Comparison of ENCODE assay signal across 8 cellular contexts in genomic region chr19:35744335-35744687, GRCh38. TPM values are rescaled to one million over a fixed set of nuclear protein-coding genes. Genes with fewer than 3 reads are reported as not detected.
DNase-seq lines count a peak whose midpoint lies in the region; ATAC-seq and TF ChIP-seq lines count a peak whose summit lies in the region.

No MANE protein-coding gene starts in this region.

- H3K27ac ChIP-seq in GM23338 (ENCODE audit: low read depth): 0 out of 2 replicates have a peak overlapping the region, but pooled peaks have one; percentile 14

- POLR2A ChIA-PET in activated B cell treated with CpG ODN at 0.5 μM for 24 hours (lab: Charles Lee): interaction anchor here (0.6 to 5.2 kb wide), 12 partner anchors 13 to 745 kb away, joined by 3 to 69 read pairs (median 7); partner anchors contain the start of genes ARHGAP33, COX6B1, HSPB6 and NFKBID

- no peaks in the 10 kb centered on the region for H3K9me2 ChIP-seq in GM23338 (ENCODE audit: insufficient read depth)

- TF ChIP-seq CTCF in GM23338 (conservative IDR thresholded peaks at IDR 0.05; ENCODE audit: low read depth in 2 of 2): no peak
- no peak for TF ChIP-seq CTCF in activated B cell treated with CpG ODN at 0.5 μM for 24 hours (IDR thresholded peaks at IDR 0.05)
- no peak for TF ChIP-seq CTCF in glutamatergic neuron (IDR thresholded peaks at IDR 0.05; ENCODE audit: partially characterized antibody, unreplicated experiment)

- peak overlapping the region; percentile 75 for H3K4me2 ChIP-seq in GM23338
- peak overlapping the region; percentile 95 for H3K4me2 ChIP-seq in skeletal muscle satellite cell (ENCODE audit: low read length)

- H3K4me1 Mint-ChIP-seq in GM23338 (peaks cover 25% of the 10 kb centered on the region), activated B cell treated with CpG ODN at 0.5 μM for 24 hours (peaks cover 72% of the 10 kb centered on the region), glutamatergic neuron (ENCODE audit: low read depth, unreplicated experiment) (peaks cover 10% of the 10 kb centered on the region)

- peak overlapping the region; percentile 100 for H3K27ac Mint-ChIP-seq in GM23338
- H3K27ac Mint-ChIP-seq in activated B cell treated with CpG ODN at 0.5 μM for 24 hours: peak overlapping the region; percentile 99
- H3K27ac Mint-ChIP-seq in glutamatergic neuron (ENCODE audit: unreplicated experiment): peak overlapping the region; percentile 96

- peak overlapping the region; percentile 64 for H2AFZ ChIP-seq in GM23338

- peaks cover 19% of the 10 kb centered on the region for H3K4me1 ChIP-seq in GM23338 (ENCODE audit: insufficient read depth)
- H3K4me1 ChIP-seq in skeletal muscle satellite cell (ENCODE audit: control insufficient read depth, insufficient read depth, low read length): peaks cover 25% of the 10 kb centered on the region

- no peak for ATAC-seq in GM23338
- ATAC-seq in activated B cell treated with CpG ODN at 0.5 μM for 24 hours (ENCODE audit: low read depth): no peak
- ATAC-seq in HG02763 (IDR thresholded peaks at IDR 0.05; ENCODE audit: unreplicated experiment): no peak
- ATAC-seq in GM21717 (IDR thresholded peaks at IDR 0.05; ENCODE audit: unreplicated experiment): no peak
- no peak for ATAC-seq in GM19452 (IDR thresholded peaks at IDR 0.05; ENCODE audit: unreplicated experiment)

- peak overlapping the region; percentile 76 for H3K4me3 ChIP-seq in GM23338
- H3K4me3 ChIP-seq in skeletal muscle satellite cell (ENCODE audit: low read length): peak overlapping the region; percentile 76

- intact Hi-C loops in activated B cell treated with CpG ODN at 0.5 μM for 24 hours (cut with micrococcal nuclease): loop anchor here (2.0 to 10.0 kb wide), 5 partner anchors 28 to 1570 kb away; partner anchors contain the start of genes HAUS5, OVOL3, POLR2I and TBCB

- peak overlapping the region; percentile 89 for H3K9ac ChIP-seq in skeletal muscle satellite cell (ENCODE audit: low read depth, low read length)

- H4K20me1 ChIP-seq in GM23338 (replicated peaks; ENCODE audit: insufficient read depth): no peaks in the 10 kb centered on the region

- no peaks in the 10 kb centered on the region; the same call in 2 of the 3 replicates for H3K9me3 Mint-ChIP-seq in GM23338
- no peaks in the 10 kb centered on the region for H3K9me3 Mint-ChIP-seq in activated B cell treated with CpG ODN at 0.5 μM for 24 hours
- H3K9me3 Mint-ChIP-seq in glutamatergic neuron (ENCODE audit: unreplicated experiment): peaks cover 12% of the 10 kb centered on the region

- H3K27me3 Mint-ChIP-seq in GM23338 (ENCODE audit: insufficient read depth, low read depth, poor library complexity) (peaks cover 5% of the 10 kb centered on the region), activated B cell treated with CpG ODN at 0.5 μM for 24 hours (no peaks in the 10 kb centered on the region), glutamatergic neuron (ENCODE audit: unreplicated experiment) (peaks cover 2% of the 10 kb centered on the region)

- H3K36me3 Mint-ChIP-seq in GM23338 (ENCODE audit: low read depth): peaks cover 7% of the 10 kb centered on the region
- peaks cover 35% of the 10 kb centered on the region for H3K36me3 Mint-ChIP-seq in activated B cell treated with CpG ODN at 0.5 μM for 24 hours (ENCODE audit: low read depth)
- H3K36me3 Mint-ChIP-seq in glutamatergic neuron (ENCODE audit: unreplicated experiment): no peaks in the 10 kb centered on the region

- H3K79me2 ChIP-seq in GM23338 (replicated peaks; ENCODE audit: insufficient read depth): peaks cover 14% of the 10 kb centered on the region

- no peaks in the 10 kb centered on the region for H3K9me3 ChIP-seq in skeletal muscle satellite cell (replicated peaks; ENCODE audit: low read length)

- H3K27me3 ChIP-seq in GM23338 (ENCODE audit: insufficient read depth): no peaks in the 10 kb centered on the region
- H3K27me3 ChIP-seq in skeletal muscle satellite cell (ENCODE audit: control insufficient read depth, insufficient read depth, low read length): no peaks in the 10 kb centered on the region

- peak overlapping the region; percentile 97 for H3K4me3 Mint-ChIP-seq in GM23338
- peak overlapping the region; percentile 92 for H3K4me3 Mint-ChIP-seq in activated B cell treated with CpG ODN at 0.5 μM for 24 hours
- H3K4me3 Mint-ChIP-seq in glutamatergic neuron (ENCODE audit: unreplicated experiment): peak overlapping the region; percentile 98

- H3K36me3 ChIP-seq in GM23338 (ENCODE audit: insufficient read depth) (no peaks in the 10 kb centered on the region), skeletal muscle satellite cell (ENCODE audit: insufficient read depth, low read length) (peaks cover 5% of the 10 kb centered on the region)

- H3F3A ChIP-seq in GM23338 (replicated peaks; ENCODE audit: low read depth): peaks cover 10% of the 10 kb centered on the region

- DNase-seq in GM23338 (ENCODE audit: low spot score) (no peak), activated B cell treated with CpG ODN at 0.5 μM for 24 hours (no peak), glutamatergic neuron (no peak), NCI-H1930 (lab: John Stamatoyannopoulos, UW) (no peak)

- CTCF ChIA-PET in activated B cell treated with CpG ODN at 0.5 μM for 24 hours (lab: Charles Lee): interaction anchor here (1.6 kb wide), 1 partner anchor 50 kb away, joined by 4 read pairs; no protein-coding TSS in a partner anchor

TF ChIP-seq in GM23338, 12 proteins besides CTCF, POLR2A, EP300 and RAD21:
- TF ChIP-seq STAT1 (IDR thresholded peaks at IDR 0.05; ENCODE audit: unreplicated experiment) (no peak), EZH2phosphoT487 (IDR thresholded peaks at IDR 0.05; ENCODE audit: unreplicated experiment) (no peak), NANOG (IDR thresholded peaks at IDR 0.05; ENCODE audit: borderline replicate concordance) (no peak)

RNA-seq across cellular contexts. Expression of gene U2AF1L4, which starts 0.9 kb away (rescaled TPM):
- total RNA-seq in GM23338 (2014; rRNA removed; shearing (Covaris generic)): 13.1 and 14.3 TPM in 2 replicates
- polyA plus RNA-seq in GM23338 (2016; fragmentation: Nextera tagmentation; extraction: Ambion mirVana): 20.0 and 23.7 TPM in 2 replicates
- 41.0 and 46.1 TPM in 2 replicates for total RNA-seq in activated B cell treated with CpG ODN at 0.5 μM for 24 hours
- total RNA-seq in glutamatergic neuron (ENCODE audit: unreplicated experiment): 24.3 TPM
- 2.4 and 9.1 TPM in 2 replicates for total RNA-seq in skeletal muscle satellite cell (2012; rRNA removed)

RNA-seq across cellular contexts. Expression of gene PSENEN, which starts 1.1 kb away (rescaled TPM):
- 18.5 and 20.6 TPM in 2 replicates for total RNA-seq in GM23338 (2014; rRNA removed; shearing (Covaris generic))
- polyA plus RNA-seq in GM23338 (2016; fragmentation: Nextera tagmentation; extraction: Ambion mirVana): 175 and 197 TPM in 2 replicates
- total RNA-seq in activated B cell treated with CpG ODN at 0.5 μM for 24 hours (45.0 and 45.6 TPM in 2 replicates), glutamatergic neuron (ENCODE audit: unreplicated experiment) (109 TPM)
- total RNA-seq in skeletal muscle satellite cell (2012; rRNA removed): 9.9 and 19.4 TPM in 2 replicates

RNA-seq across cellular contexts. Expression of gene IGFLR1, which starts 2.1 kb away (rescaled TPM):
- total RNA-seq in GM23338 (2014; rRNA removed; shearing (Covaris generic)): 7.8 and 14.4 TPM in 2 replicates
- 17.8 and 18.1 TPM in 2 replicates for polyA plus RNA-seq in GM23338 (2016; fragmentation: Nextera tagmentation; extraction: Ambion mirVana)
- total RNA-seq in activated B cell treated with CpG ODN at 0.5 μM for 24 hours (130 and 133 TPM in 2 replicates), glutamatergic neuron (ENCODE audit: unreplicated experiment) (4.7 TPM)
- total RNA-seq in skeletal muscle satellite cell (2012; rRNA removed): 0.51 and 0.66 TPM in 2 replicates

RNA-seq across cellular contexts. Expression of gene LIN37, which starts 4.1 kb away (rescaled TPM):
- 6.8 and 7.1 TPM in 2 replicates for total RNA-seq in GM23338 (2014; rRNA removed; shearing (Covaris generic))
- polyA plus RNA-seq in GM23338 (2016; fragmentation: Nextera tagmentation; extraction: Ambion mirVana): 4.3 and 8.3 TPM in 2 replicates
- total RNA-seq in activated B cell treated with CpG ODN at 0.5 μM for 24 hours (12.2 and 14.3 TPM in 2 replicates), glutamatergic neuron (ENCODE audit: unreplicated experiment) (29.8 TPM)
- 16.5 and 28.8 TPM in 2 replicates for total RNA-seq in skeletal muscle satellite cell (2012; rRNA removed)

RNA-seq across cellular contexts. Expression of gene HSPB6, which starts 12.5 kb away (rescaled TPM):
- 0.27 and 0.87 TPM in 2 replicates for total RNA-seq in GM23338 (2014; rRNA removed; shearing (Covaris generic))
- 3.2 and 3.9 TPM in 2 replicates for polyA plus RNA-seq in GM23338 (2016; fragmentation: Nextera tagmentation; extraction: Ambion mirVana)
- not detected in 2 replicates for total RNA-seq in activated B cell treated with CpG ODN at 0.5 μM for 24 hours
- 0.49 TPM for total RNA-seq in glutamatergic neuron (ENCODE audit: unreplicated experiment)
- 28.1 and 73.2 TPM in 2 replicates for total RNA-seq in skeletal muscle satellite cell (2012; rRNA removed)
